16 cellular contexts compared by ENCODE assay signal in the genomic region with DNA sequence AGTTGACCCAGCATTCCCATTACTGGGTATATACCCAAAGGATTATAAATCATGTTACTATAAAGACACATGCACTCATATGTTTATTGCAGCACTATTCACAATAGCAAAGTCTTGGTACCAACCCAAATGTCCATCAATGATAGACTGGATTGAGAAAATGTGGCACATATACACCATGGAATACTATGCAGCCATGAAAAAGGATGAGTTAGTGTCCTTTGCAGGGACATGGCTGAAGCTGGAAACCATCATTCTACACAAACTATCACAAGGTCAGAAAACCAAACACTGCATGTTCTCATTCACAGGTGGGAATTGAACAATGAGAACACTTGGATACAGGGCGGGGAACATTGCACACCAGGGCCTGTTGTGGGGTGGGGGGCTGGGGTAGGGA. TPM values are rescaled to one million over a fixed set of nuclear protein-coding genes. Genes with fewer than 3 reads are reported as not detected.
"Had no signal": no experiment of that assay in that cellular context is flagged by ENCODE, and none has a peak within 500 bp of the region (broad histone marks: within the 10 kb centered on the region; RNA-seq: fewer than 3 reads in every experiment).

No MANE protein-coding gene starts in this region.

RNA-seq across cellular contexts. Expression of a gene that starts 5.0 kb away (rescaled TPM):
- total RNA-seq: stomach, subcutaneous adipose tissue, suprapubic skin, temporal lobe, testis, thoracic aorta, thyroid gland, tibial nerve, transverse colon, upper lobe of left lung, upper lobe of right lung, ureter, urinary bladder, uterus, vagina had no signal
- polyA plus RNA-seq: stomach, thymus, urinary bladder had no signal

RNA-seq across cellular contexts. Expression of a gene that starts 21.1 kb away (rescaled TPM):
- total RNA-seq: stomach, subcutaneous adipose tissue, temporal lobe, thoracic aorta, thyroid gland, tibial nerve, upper lobe of right lung, uterus, vagina had no signal
- polyA plus RNA-seq: stomach, thymus, urinary bladder had no signal

RNA-seq across cellular contexts. Expression of a gene that starts 27.3 kb away (rescaled TPM):
- total RNA-seq: stomach, subcutaneous adipose tissue, suprapubic skin, temporal lobe, testis, thoracic aorta, thyroid gland, tibial nerve, transverse colon, upper lobe of left lung, upper lobe of right lung, ureter, urinary bladder, uterus, vagina had no signal
- polyA plus RNA-seq: stomach, thymus, urinary bladder had no signal

RNA-seq across cellular contexts. Expression of a gene that starts 38.9 kb away (rescaled TPM):
- total RNA-seq: stomach, subcutaneous adipose tissue, suprapubic skin, temporal lobe, testis, thoracic aorta, thyroid gland, tibial nerve, transverse colon, upper lobe of left lung, upper lobe of right lung, ureter, urinary bladder, uterus, vagina had no signal
- polyA plus RNA-seq: stomach, thymus, urinary bladder had no signal
